In genomic region chr12:46089414-46090162, GRCh38 we compare ENCODE assay signal across 26 cellular contexts.
A peak's percentile ranks its signal among the peaks of the same experiment; 100 is the strongest.
DNase-seq lines count a peak whose midpoint lies in the region; ATAC-seq and TF ChIP-seq lines count a peak whose summit lies in the region.
"Had no signal": no experiment of that assay in that cellular context is flagged by ENCODE, and none has a peak within 500 bp of the region (broad histone marks: within the 10 kb centered on the region; RNA-seq: fewer than 3 reads in every experiment).

No MANE protein-coding gene starts in this region.

- H3K4me3 ChIP-seq in mammary epithelial cell (replicated peaks in 1 of 3; ENCODE audit: insufficient read depth in 1 of 3, low read depth in 2 of 3, low read length in 3 of 3) (no peak overlapping the region), transverse colon (no peak overlapping the region)
- H3K4me3 ChIP-seq: cardiac muscle cell, heart left ventricle, suprapubic skin had no signal

- H3K79me2 ChIP-seq in mammary epithelial cell (ENCODE audit: insufficient read depth, low read length): no peaks in the 10 kb centered on the region

- H2AFZ ChIP-seq in mammary epithelial cell (ENCODE audit: low read depth, low read length): peak overlapping the region; percentile 16

- no peak overlapping the region for H3K9ac ChIP-seq in mammary epithelial cell (ENCODE audit: insufficient read depth, low read length)

- H3K4me1 Mint-ChIP-seq in Calu3 (ENCODE audit: low read depth, unreplicated experiment): peaks cover 19% of the 10 kb centered on the region
- peaks cover 7% of the 10 kb centered on the region for H3K4me1 Mint-ChIP-seq in memory B cell
- no peaks in the 10 kb centered on the region for H3K4me1 Mint-ChIP-seq in glutamatergic neuron (ENCODE audit: low read depth, unreplicated experiment)
- H3K4me1 Mint-ChIP-seq: H9; naive thymus-derived CD4-positive, alpha-beta T cell had no signal

- H3K36me3 Mint-ChIP-seq in Calu3 (ENCODE audit: insufficient read depth, unreplicated experiment) (no peaks in the 10 kb centered on the region), memory B cell (peaks cover 7% of the 10 kb centered on the region), glutamatergic neuron (ENCODE audit: unreplicated experiment) (peaks cover 11% of the 10 kb centered on the region)

- TF ChIP-seq CTCF in Calu3 (IDR thresholded peaks at IDR 0.05; ENCODE audit: unreplicated experiment): no peak
- no peak for TF ChIP-seq CTCF in mammary epithelial cell (conservative IDR thresholded peaks at IDR 0.05 in 1 of 2, IDR thresholded peaks at IDR 0.05 in 1 of 2; ENCODE audit: extremely low read depth in 1 of 2, insufficient read depth in 1 of 2, low read depth in 1 of 2, low read length in 2 of 2)
- TF ChIP-seq CTCF in transverse colon (IDR thresholded peaks at IDR 0.05): no peak
- no peak for TF ChIP-seq CTCF in glutamatergic neuron (IDR thresholded peaks at IDR 0.05; ENCODE audit: partially characterized antibody, unreplicated experiment)

- in situ Hi-C loops in mammary epithelial cell (cut with MboI; ENCODE audit: low sequenced_read_pairs in 2 of 2): no loop called here
- in situ Hi-C loops in transverse colon (cut with MboI; ENCODE audit: low pct_ligation_motif_present in 1 of 4, low pct_unique_long_range_greater_than_20kb in 1 of 4, low sequenced_read_pairs in 3 of 4): no loop called here

- H3K4me1 ChIP-seq in mammary epithelial cell (ENCODE audit: insufficient read depth, low read length): peaks cover 20% of the 10 kb centered on the region
- no peaks in the 10 kb centered on the region for H3K4me1 ChIP-seq in transverse colon
- H3K4me1 ChIP-seq: heart left ventricle, suprapubic skin had no signal

- no peak for TF ChIP-seq POLR2A in transverse colon (IDR thresholded peaks at IDR 0.05)

- H3K27me3 ChIP-seq in mammary epithelial cell (ENCODE audit: insufficient read depth, low read length) (no peaks in the 10 kb centered on the region), transverse colon (no peaks in the 10 kb centered on the region)
- H3K27me3 ChIP-seq: cardiac muscle cell, heart left ventricle, suprapubic skin had no signal

- H3K27ac ChIP-seq in mammary epithelial cell (ENCODE audit: insufficient read depth, low read depth, low read length) (no peak overlapping the region), transverse colon (no peak overlapping the region)
- H3K27ac ChIP-seq: cardiac muscle cell, heart left ventricle, suprapubic skin had no signal

- H3K27me3 Mint-ChIP-seq in Calu3 (ENCODE audit: unreplicated experiment) (no peaks in the 10 kb centered on the region), memory B cell (peaks cover 6% of the 10 kb centered on the region), glutamatergic neuron (ENCODE audit: unreplicated experiment) (no peaks in the 10 kb centered on the region)

- intact Hi-C loops in Calu3 (cut with micrococcal nuclease; ENCODE audit: unreplicated experiment) (no loop called here), mammary epithelial cell (cut with micrococcal nuclease) (no loop called here), transverse colon (cut with DNase I; ENCODE audit: low total_unique reads) (no loop called here)

- no peak overlapping the region for H3K4me2 ChIP-seq in mammary epithelial cell (ENCODE audit: insufficient read depth, low read depth, low read length)

- no peaks in the 10 kb centered on the region for H3K36me3 ChIP-seq in mammary epithelial cell (ENCODE audit: insufficient read depth, low read length)
- no peaks in the 10 kb centered on the region for H3K36me3 ChIP-seq in transverse colon
- H3K36me3 ChIP-seq: cardiac muscle cell, heart left ventricle, suprapubic skin had no signal

- no peaks in the 10 kb centered on the region for H4K20me1 ChIP-seq in mammary epithelial cell (ENCODE audit: insufficient read depth, low read length)

- H3K27ac Mint-ChIP-seq in Calu3 (ENCODE audit: unreplicated experiment): peak overlapping the region; percentile 67
- H3K27ac Mint-ChIP-seq in memory B cell: no peak overlapping the region
- H3K27ac Mint-ChIP-seq in glutamatergic neuron (ENCODE audit: unreplicated experiment): no peak overlapping the region
- H3K27ac Mint-ChIP-seq: activated naive CD4-positive, alpha-beta T cell treated with anti-CD3 and anti-CD28 coated beads for 36 hours; CD4-positive, alpha-beta T cell; dendritic cell treated with granulocyte-macrophage colony-stimulating factor and Interleukin-4, amounts not matched to agents 40 ng/mL and 50 ng/mL, for 4 days; H9; naive thymus-derived CD4-positive, alpha-beta T cell had no signal

- DNase-seq in Calu3: peak; percentile 28
- DNase-seq in mammary epithelial cell: peak; percentile 67
- DNase-seq in memory B cell (ENCODE audit: low spot score in 2 of 2): no peak
- DNase-seq in transverse colon: no peak
- DNase-seq in DMS 273 treated with DMSO at 0.1 percent for 48 hours (lab: John Stamatoyannopoulos, UW): no peak
- DNase-seq in glutamatergic neuron: no peak
- DNase-seq: activated CD4-positive, alpha-beta T cell treated with anti-CD3 and anti-CD28 coated beads for 4 hours; activated naive CD4-positive, alpha-beta T cell treated with anti-CD3 and anti-CD28 coated beads for 36 hours; activated T-cell treated with anti-CD3 and anti-CD28 coated beads, Interleukin-2, amount 50 U/mL, for 48 hours; CD4-positive, alpha-beta T cell; GDM1; H9; heart left ventricle; Kasumi-1; naive thymus-derived CD4-positive, alpha-beta T cell; NCI-H1694; NCI-H2171; NCI-H526; occipital lobe; small intestine; stimulated activated CD4-positive, alpha-beta T cell treated with anti-CD3 and anti-CD28 coated beads, Interleukin-1b, Interleukin-23, amount 100 ng/mL, for 48 hours had no signal

- TF ChIP-seq EP300 in transverse colon (IDR thresholded peaks at IDR 0.05; ENCODE audit: low read depth): no peak

- ATAC-seq in HG03432 (IDR thresholded peaks at IDR 0.05; ENCODE audit: unreplicated experiment): peak; percentile 52
- ATAC-seq in memory B cell (ENCODE audit: low read depth): peak; percentile 53
- no peak for ATAC-seq in GM21619 (IDR thresholded peaks at IDR 0.05; ENCODE audit: unreplicated experiment)
- ATAC-seq: heart left ventricle; naive thymus-derived CD4-positive, alpha-beta T cell had no signal

- 37% methylated on average over 5 of the region's 5 CpGs for WGBS in mammary epithelial cell (ENCODE audit: low coverage, missing lambda C conversion rate)
- WGBS in transverse colon (ENCODE audit: low coverage in 1 of 2), 2 donors: 83% methylated on average over 3 to 5 of the region's 5 CpGs

- dilution Hi-C loops in mammary epithelial cell (cut with HindIII; ENCODE audit: low sequenced_read_pairs): no loop called here

- BruUV-seq in Calu3 (replicated peaks; lab: Mats Ljungman, UMichigan) (no TSS peak), mammary epithelial cell (replicated peaks; lab: Mats Ljungman, UMichigan) (no TSS peak)

- CTCF ChIA-PET in Calu3 (lab: Charles Lee): interaction anchor here (0.8 kb wide), 1 partner anchor 22 kb away, joined by 3 read pairs; no protein-coding TSS in a partner anchor
- CTCF ChIA-PET in mammary epithelial cell (lab: Charles Lee; ENCODE audit: low non-redundant PET): no interaction called here

- H3K9me3 ChIP-seq in mammary epithelial cell (replicated peaks; ENCODE audit: insufficient read depth, low read length) (peaks cover 13% of the 10 kb centered on the region), transverse colon (no peaks in the 10 kb centered on the region)

- no peak overlapping the region for H3K4me3 Mint-ChIP-seq in Calu3 (ENCODE audit: low read depth, unreplicated experiment)
- H3K4me3 Mint-ChIP-seq in memory B cell: no peak overlapping the region
- no peak overlapping the region for H3K4me3 Mint-ChIP-seq in glutamatergic neuron (ENCODE audit: unreplicated experiment)
- H3K4me3 Mint-ChIP-seq: activated naive CD4-positive, alpha-beta T cell treated with anti-CD3 and anti-CD28 coated beads for 36 hours; CD4-positive, alpha-beta T cell; dendritic cell treated with granulocyte-macrophage colony-stimulating factor and Interleukin-4, amounts not matched to agents 40 ng/mL and 50 ng/mL, for 4 days; H9; naive thymus-derived CD4-positive, alpha-beta T cell had no signal

- peaks cover 10% of the 10 kb centered on the region for H3K9me3 Mint-ChIP-seq in Calu3 (ENCODE audit: low read depth, unreplicated experiment)
- H3K9me3 Mint-ChIP-seq in memory B cell: peaks cover 2% of the 10 kb centered on the region
- peaks cover 9% of the 10 kb centered on the region for H3K9me3 Mint-ChIP-seq in glutamatergic neuron (ENCODE audit: unreplicated experiment)

Comparison
In these comparisons a context has a peak if more than half of its experiments do, and no peak if none do; other contexts are left out.
1. DNase-seq: peak in Calu3 (single experiment) and mammary epithelial cell (single experiment); none in memory B cell (0 of 2), transverse colon (single experiment), DMS 273 treated with DMSO at 0.1 percent for 48 hours (single experiment) and glutamatergic neuron (single experiment).